ENCODE assay signal across 17 cellular contexts in the genomic region with DNA sequence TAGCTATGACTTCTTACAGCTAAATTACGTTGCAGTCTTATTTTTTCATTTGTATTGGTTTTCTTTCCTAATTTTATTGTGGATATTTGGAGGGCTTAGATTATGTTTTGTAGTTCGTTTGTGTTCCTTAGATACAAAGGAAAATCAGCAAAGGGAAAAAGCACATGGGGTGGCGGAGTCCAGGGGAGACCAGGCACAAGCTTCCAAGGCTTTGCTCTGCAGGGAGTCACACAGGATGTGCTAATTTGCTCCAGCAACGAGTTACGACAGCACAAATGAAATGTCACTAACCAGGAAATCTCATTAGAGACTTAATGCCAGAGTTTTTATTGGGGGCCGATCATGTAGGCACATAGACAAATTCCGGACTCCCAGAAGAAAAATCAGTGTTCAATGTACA.
"Had no signal": no experiment of that assay in that cellular context is flagged by ENCODE, and none has a peak within 500 bp of the region (broad histone marks: within the 10 kb centered on the region; RNA-seq: fewer than 3 reads in every experiment).

No MANE protein-coding gene starts in this region.

- H3K36me3 ChIP-seq: prostate gland, thyroid gland had no signal

- DNase-seq: activated CD4-positive, alpha-beta memory T cell treated with anti-CD3 and anti-CD28 coated beads, Interleukin-2, amount 10 ng/mL, durations not matched to agents 7 days and 5 days; activated CD4-positive, alpha-beta T cell treated with anti-CD3 and anti-CD28 coated beads for 4 hours; activated naive CD4-positive, alpha-beta T cell treated with anti-CD3 and anti-CD28 coated beads, Interleukin-2, amount 10 ng/mL, durations not matched to agents 7 days and 5 days; activated T-cell treated with anti-CD3 and anti-CD28 coated beads, Interleukin-2, amount 50 U/mL, for 24 hours; aorta; left colon; midbrain; right cardiac atrium; stimulated activated CD4-positive, alpha-beta T cell treated with anti-CD3 and anti-CD28 coated beads, Interleukin-2, amount 100 ng/mL, for 24 hours; stimulated activated naive CD4-positive, alpha-beta T cell treated with Interleukin-2 at 50 U/mL for 16 hours; T-helper 2 cell; thyroid gland had no signal

- H3K9me3 Mint-ChIP-seq: activated T-cell treated with anti-CD3 and anti-CD28 coated beads, Interleukin-2, amount 50 U/mL, for 24 hours had no signal

- H3K27me3 ChIP-seq: gastroesophageal sphincter, thyroid gland had no signal

- H3K27me3 Mint-ChIP-seq: activated CD4-positive, alpha-beta memory T cell treated with anti-CD3 and anti-CD28 coated beads, Interleukin-2, amount 10 ng/mL, durations not matched to agents 7 days and 5 days; activated naive CD4-positive, alpha-beta T cell treated with anti-CD3 and anti-CD28 coated beads, Interleukin-2, amount 10 ng/mL, durations not matched to agents 7 days and 5 days; activated T-cell treated with anti-CD3 and anti-CD28 coated beads, Interleukin-2, amount 50 U/mL, for 24 hours; central memory CD8-positive, alpha-beta T cell had no signal

- H3K4me3 ChIP-seq: coronary artery, gastroesophageal sphincter, lung, prostate gland, thyroid gland had no signal

- H3K4me3 Mint-ChIP-seq: activated CD4-positive, alpha-beta memory T cell treated with anti-CD3 and anti-CD28 coated beads, Interleukin-2, amount 10 ng/mL, durations not matched to agents 7 days and 5 days; activated naive CD4-positive, alpha-beta T cell treated with anti-CD3 and anti-CD28 coated beads, Interleukin-2, amount 10 ng/mL, durations not matched to agents 7 days and 5 days; activated T-cell treated with anti-CD3 and anti-CD28 coated beads, Interleukin-2, amount 50 U/mL, for 24 hours; central memory CD8-positive, alpha-beta T cell had no signal

- H3K4me1 ChIP-seq: prostate gland had no signal

- H3K27ac Mint-ChIP-seq: activated CD4-positive, alpha-beta memory T cell treated with anti-CD3 and anti-CD28 coated beads, Interleukin-2, amount 10 ng/mL, durations not matched to agents 7 days and 5 days; activated naive CD4-positive, alpha-beta T cell treated with anti-CD3 and anti-CD28 coated beads, Interleukin-2, amount 10 ng/mL, durations not matched to agents 7 days and 5 days; activated T-cell treated with anti-CD3 and anti-CD28 coated beads, Interleukin-2, amount 50 U/mL, for 24 hours had no signal

- H3K27ac ChIP-seq: coronary artery, prostate gland, thyroid gland had no signal

- H3K9me3 ChIP-seq: gastroesophageal sphincter, prostate gland, thyroid gland had no signal
